In the genomic region with DNA sequence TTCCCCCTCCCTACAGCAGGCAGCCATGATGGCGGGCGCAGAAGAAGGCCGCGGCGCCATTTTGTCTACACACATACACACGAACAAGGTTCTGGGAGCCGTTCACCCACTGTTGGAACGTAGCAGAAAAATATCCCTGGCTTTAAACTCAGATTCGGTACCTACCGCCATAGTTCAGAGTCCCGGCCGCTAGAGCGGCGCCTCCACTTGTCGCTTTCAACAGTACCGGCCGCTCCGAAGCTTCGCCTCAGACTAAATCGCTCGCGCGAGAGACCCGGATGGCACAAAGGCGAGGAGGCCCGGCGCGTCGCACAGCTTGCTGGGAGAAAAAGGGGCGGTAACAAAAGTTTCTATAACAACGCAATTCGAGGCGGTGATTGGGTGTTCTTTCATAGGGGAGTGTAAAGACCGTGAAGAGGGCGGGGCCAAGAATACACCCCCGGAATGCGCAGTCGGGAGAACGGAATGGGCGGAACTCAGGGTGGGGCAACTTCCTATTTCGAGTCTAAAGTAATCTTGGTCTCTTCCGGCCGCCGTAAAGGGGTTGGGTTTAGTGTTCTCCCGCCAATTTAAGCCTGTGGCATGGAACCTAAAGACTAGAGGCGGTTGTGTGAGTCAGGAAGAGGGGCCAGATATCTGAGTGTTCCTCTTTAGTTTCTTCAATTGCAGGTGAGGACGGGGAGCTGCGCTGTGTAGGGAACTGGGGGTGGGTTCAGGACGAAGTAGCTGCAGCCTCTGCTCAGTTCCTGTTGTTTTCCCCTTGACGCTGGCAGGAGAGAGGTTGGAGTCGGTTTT, we compare ENCODE assay signal across 8 cellular contexts. TPM values are rescaled to one million over a fixed set of nuclear protein-coding genes. Genes with fewer than 3 reads are reported as not detected.
DNase-seq lines count a peak whose midpoint lies in the region; ATAC-seq, FAIRE-seq and TF ChIP-seq lines count a peak whose summit lies in the region.

A gene with protein sequence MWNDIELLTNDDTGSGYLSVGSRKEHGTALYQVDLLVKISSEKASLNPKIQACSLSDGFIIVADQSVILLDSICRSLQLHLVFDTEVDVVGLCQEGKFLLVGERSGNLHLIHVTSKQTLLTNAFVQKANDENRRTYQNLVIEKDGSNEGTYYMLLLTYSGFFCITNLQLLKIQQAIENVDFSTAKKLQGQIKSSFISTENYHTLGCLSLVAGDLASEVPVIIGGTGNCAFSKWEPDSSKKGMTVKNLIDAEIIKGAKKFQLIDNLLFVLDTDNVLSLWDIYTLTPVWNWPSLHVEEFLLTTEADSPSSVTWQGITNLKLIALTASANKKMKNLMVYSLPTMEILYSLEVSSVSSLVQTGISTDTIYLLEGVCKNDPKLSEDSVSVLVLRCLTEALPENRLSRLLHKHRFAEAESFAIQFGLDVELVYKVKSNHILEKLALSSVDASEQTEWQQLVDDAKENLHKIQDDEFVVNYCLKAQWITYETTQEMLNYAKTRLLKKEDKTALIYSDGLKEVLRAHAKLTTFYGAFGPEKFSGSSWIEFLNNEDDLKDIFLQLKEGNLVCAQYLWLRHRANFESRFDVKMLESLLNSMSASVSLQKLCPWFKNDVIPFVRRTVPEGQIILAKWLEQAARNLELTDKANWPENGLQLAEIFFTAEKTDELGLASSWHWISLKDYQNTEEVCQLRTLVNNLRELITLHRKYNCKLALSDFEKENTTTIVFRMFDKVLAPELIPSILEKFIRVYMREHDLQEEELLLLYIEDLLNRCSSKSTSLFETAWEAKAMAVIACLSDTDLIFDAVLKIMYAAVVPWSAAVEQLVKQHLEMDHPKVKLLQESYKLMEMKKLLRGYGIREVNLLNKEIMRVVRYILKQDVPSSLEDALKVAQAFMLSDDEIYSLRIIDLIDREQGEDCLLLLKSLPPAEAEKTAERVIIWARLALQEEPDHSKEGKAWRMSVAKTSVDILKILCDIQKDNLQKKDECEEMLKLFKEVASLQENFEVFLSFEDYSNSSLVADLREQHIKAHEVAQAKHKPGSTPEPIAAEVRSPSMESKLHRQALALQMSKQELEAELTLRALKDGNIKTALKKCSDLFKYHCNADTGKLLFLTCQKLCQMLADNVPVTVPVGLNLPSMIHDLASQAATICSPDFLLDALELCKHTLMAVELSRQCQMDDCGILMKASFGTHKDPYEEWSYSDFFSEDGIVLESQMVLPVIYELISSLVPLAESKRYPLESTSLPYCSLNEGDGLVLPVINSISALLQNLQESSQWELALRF (N-terminal part only) (plus strand): TSS at position 567 of the 795 bp plus-strand sequence. CDS start 2,815 bp downstream, outside the sequence.
A gene with protein sequence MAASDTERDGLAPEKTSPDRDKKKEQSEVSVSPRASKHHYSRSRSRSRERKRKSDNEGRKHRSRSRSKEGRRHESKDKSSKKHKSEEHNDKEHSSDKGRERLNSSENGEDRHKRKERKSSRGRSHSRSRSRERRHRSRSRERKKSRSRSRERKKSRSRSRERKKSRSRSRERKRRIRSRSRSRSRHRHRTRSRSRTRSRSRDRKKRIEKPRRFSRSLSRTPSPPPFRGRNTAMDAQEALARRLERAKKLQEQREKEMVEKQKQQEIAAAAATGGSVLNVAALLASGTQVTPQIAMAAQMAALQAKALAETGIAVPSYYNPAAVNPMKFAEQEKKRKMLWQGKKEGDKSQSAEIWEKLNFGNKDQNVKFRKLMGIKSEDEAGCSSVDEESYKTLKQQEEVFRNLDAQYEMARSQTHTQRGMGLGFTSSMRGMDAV (minus strand): TSS at position 254 of the 795 bp plus-strand sequence. CDS start 83 bp downstream, at position 171.

- H3K36me3 ChIP-seq in adrenal gland (replicated peaks in 1 of 2): peaks cover 0 to 5% of the 10 kb centered on the region in 2 donors
- H3K36me3 ChIP-seq in heart left ventricle: peaks cover 0 to 37% (median 15%) of the 10 kb centered on the region in 9 donors

- TF ChIP-seq CTCF in adrenal gland (IDR thresholded peaks at IDR 0.05) (no peak), heart left ventricle (IDR thresholded peaks at IDR 0.05) (no peak), type B pancreatic cell (conservative IDR thresholded peaks at IDR 0.05) (no peak)

- H3K4me1 ChIP-seq in adrenal gland (replicated peaks in 1 of 2): peaks cover 38 to 40% of the 10 kb centered on the region in 2 donors
- peaks cover 12 to 47% (median 41%) of the 10 kb centered on the region in 12 donors for H3K4me1 ChIP-seq in heart left ventricle

- H3K9me3 Mint-ChIP-seq in type B pancreatic cell: no peaks in the 10 kb centered on the region

- ATAC-seq in HG02840 (IDR thresholded peaks at IDR 0.05; ENCODE audit: low FRiP score, unreplicated experiment) (peak; percentile 82), heart left ventricle (peak; percentile 96 to 99 (median 98))

- WGBS in adrenal gland, 4 donors: 0% methylated on average over 42 to 51 of the region's 51 CpGs
- 0 to 1% (median 0%) methylated on average over 50 to 51 of the region's 51 CpGs for WGBS in heart left ventricle, 4 donors

- H3K27me3 ChIP-seq in adrenal gland (no peaks in the 10 kb centered on the region), heart left ventricle (no peaks in the 10 kb centered on the region)

- peak; percentile 85 for FAIRE-seq in GM12892 (lab: Jason Lieb, UNC)

- intact Hi-C loops in adrenal gland (cut with DNase I): no loop called here
- intact Hi-C loops in heart left ventricle (cut with DNase I): loop anchor here in 4 of 10 donors (1.0 to 10.0 kb wide), 5 partner anchors 26 to 228 kb away; partner anchors contain the start of genes DENR (in 3 of the 4) and ZCCHC8 (in 3 of the 4)

- no peak within 1 kb of the TSS for H3K27ac Mint-ChIP-seq in type B pancreatic cell

- peak within 1 kb of the TSS; percentile 91 to 100 (median 99) for H3K27ac ChIP-seq in adrenal gland
- H3K27ac ChIP-seq in heart left ventricle: peak within 1 kb of the TSS; percentile 91 to 100 (median 98)

- TF ChIP-seq POLR2A in GM12892 (IDR thresholded peaks at IDR 0.05; ENCODE audit: low read depth, low read length) (peak; percentile 99), adrenal gland (IDR thresholded peaks at IDR 0.05) (peak; percentile 98 to 99), heart left ventricle (IDR thresholded peaks at IDR 0.05) (peak in 1 of 2 donors; percentile 82)

- H3K9me3 ChIP-seq in adrenal gland (replicated peaks in 1 of 3) (no peaks in the 10 kb centered on the region), heart left ventricle (no peaks in the 10 kb centered on the region)

- H3K4me3 ChIP-seq in adrenal gland: peak within 1 kb of the TSS in 3 of 4 donors; percentile 67 to 100 (median 91)
- H3K4me3 ChIP-seq in heart left ventricle: peak within 1 kb of the TSS; percentile 56 to 92 (median 78)

- H3K4me3 Mint-ChIP-seq in type B pancreatic cell: no peak within 1 kb of the TSS

- peaks cover 19% of the 10 kb centered on the region for H3K36me3 Mint-ChIP-seq in type B pancreatic cell

- no peaks in the 10 kb centered on the region for H3K27me3 Mint-ChIP-seq in type B pancreatic cell

- DNase-seq in GM12892 (ENCODE audit: insufficient read length): peak; percentile 72
- DNase-seq in NCI-H1436 treated with DMSO at 0.1 percent for 48 hours (lab: John Stamatoyannopoulos, UW): peak; percentile 98
- peak; percentile 98 for DNase-seq in T follicular helper cell (ENCODE audit: low read depth)
- DNase-seq in adrenal gland: peak; percentile 99 to 100 (median 99)
- DNase-seq in heart left ventricle: peak; percentile 96 to 99 (median 99)
- DNase-seq in pons (ENCODE audit: low spot score): peak; percentile 100
- DNase-seq in type B pancreatic cell (ENCODE audit: extremely low spot score, unreplicated experiment): peak; percentile 94

- peaks cover 24% of the 10 kb centered on the region for H3K4me1 Mint-ChIP-seq in type B pancreatic cell (ENCODE audit: unreplicated experiment)

RNA-seq across cellular contexts. Expression of the first gene that starts in this region (rescaled TPM):
- 62.0 TPM for polyA plus RNA-seq in GM12892 (2012; ENCODE audit: missing spikeins)
- total RNA-seq in adrenal gland (10 to 100 TPM in 5 of 8 donors, 1 to 10 TPM in 3; 5.7 to 24.9 (median 11.0) TPM), heart left ventricle (10 to 100 TPM in 1 of 9 donors, 1 to 10 TPM in 8; 2.2 to 10.4 (median 2.9) TPM), type B pancreatic cell (ENCODE audit: low replicate concordance) (31.6 and 74.8 TPM in 2 replicates)
- polyA plus RNA-seq in adrenal gland (10 to 100 TPM in 2 of 3 donors, 1 to 10 TPM in 1; 8.0 to 28.0 (median 21.0) TPM), heart left ventricle (1 to 10 TPM; 2.1 to 2.5 TPM)

RNA-seq across cellular contexts. Expression of the second gene that starts in this region (rescaled TPM):
- polyA plus RNA-seq in GM12892 (2012; ENCODE audit: missing spikeins): 72.6 TPM
- total RNA-seq in adrenal gland (10 to 100 TPM; 25.6 to 77.6 (median 58.0) TPM), heart left ventricle (10 to 100 TPM; 31.1 to 46.5 (median 35.4) TPM), type B pancreatic cell (ENCODE audit: low replicate concordance) (78.0 and 100.0 TPM in 2 replicates)
- polyA plus RNA-seq in adrenal gland (100 to 1,000 TPM in 1 of 3 donors, 10 to 100 TPM in 2; 65.0 to 142 (median 66.0) TPM), heart left ventricle (10 to 100 TPM; 34.1 to 34.8 TPM)

Comparison
In these comparisons a context has a peak if more than half of its experiments do, and no peak if none do; other contexts are left out.
1. Peak in every context shown above with its lines: DNase-seq, ATAC-seq, H3K4me3 ChIP-seq and H3K27ac ChIP-seq.